In genomic region chr1:179550753-179551682, GRCh38 we compare ENCODE assay signal across 10 cellular contexts. TPM values are rescaled to one million over a fixed set of nuclear protein-coding genes. Genes with fewer than 3 reads are reported as not detected.
DNase-seq lines count a peak whose midpoint lies in the region; ATAC-seq, FAIRE-seq and TF ChIP-seq lines count a peak whose summit lies in the region.
"Had no signal": no experiment of that assay in that cellular context is flagged by ENCODE, and none has a peak within 500 bp of the region (broad histone marks: within the 10 kb centered on the region; RNA-seq: fewer than 3 reads in every experiment).

No MANE protein-coding gene starts in this region.

- H3K27me3 ChIP-seq in foreskin keratinocyte = no peaks in the 10 kb centered on the region
- no peaks in the 10 kb centered on the region for H3K27me3 ChIP-seq in CD4-positive, alpha-beta memory T cell (ENCODE audit: insufficient read depth, low read length)

- H3K4me1 ChIP-seq in foreskin keratinocyte = no peaks in the 10 kb centered on the region
- no peaks in the 10 kb centered on the region for H3K4me1 ChIP-seq in CD4-positive, alpha-beta memory T cell (ENCODE audit: insufficient read depth, low read length)

- WGBS in lower leg skin, 2 donors = 38 to 41% methylated on average over 9 of the region's 9 CpGs

- H3K27ac ChIP-seq in RWPE1 = no peak overlapping the region
- H3K27ac ChIP-seq in foreskin keratinocyte = no peak overlapping the region
- H3K27ac ChIP-seq in CD4-positive, alpha-beta memory T cell (ENCODE audit: low read depth, low read length) = no peak overlapping the region

- H3K9me3 Mint-ChIP-seq in CD4-positive, alpha-beta memory T cell = peaks cover 0 to 4% (median 0%) of the 10 kb centered on the region in 8 donors
- no peaks in the 10 kb centered on the region for H3K9me3 Mint-ChIP-seq in activated CD4-positive, alpha-beta memory T cell treated with anti-CD3 and anti-CD28 coated beads for 36 hours
- H3K9me3 Mint-ChIP-seq: activated T-helper 17 cell treated with anti-CD3 and anti-CD28 coated beads, Interleukin-2, amount 50 U/mL, for 72 hours had no signal

- intact Hi-C loops in CD4-positive, alpha-beta memory T cell (cut with micrococcal nuclease) = no loop called here
- intact Hi-C loops in activated CD4-positive, alpha-beta memory T cell treated with anti-CD3 and anti-CD28 coated beads for 36 hours (cut with micrococcal nuclease) = no loop called here
- intact Hi-C loops in lower leg skin (cut with DNase I; ENCODE audit: low total_unique reads) = no loop called here

- peak; percentile 56 for ATAC-seq in HG02870 (IDR thresholded peaks at IDR 0.05; ENCODE audit: unreplicated experiment)
- ATAC-seq in foreskin keratinocyte = peak; percentile 89
- ATAC-seq: activated T-helper 17 cell treated with anti-CD3 and anti-CD28 coated beads, Interleukin-2, amount 50 U/mL, for 72 hours had no signal

- TF ChIP-seq POLR2A in lower leg skin (IDR thresholded peaks at IDR 0.05) = no peak

- H3K27ac Mint-ChIP-seq in CD4-positive, alpha-beta memory T cell = no peak overlapping the region
- no peak overlapping the region for H3K27ac Mint-ChIP-seq in activated CD4-positive, alpha-beta memory T cell treated with anti-CD3 and anti-CD28 coated beads for 36 hours
- H3K27ac Mint-ChIP-seq: activated T-helper 17 cell treated with anti-CD3 and anti-CD28 coated beads, Interleukin-2, amount 50 U/mL, for 72 hours had no signal

- H3K36me3 ChIP-seq in CD4-positive, alpha-beta memory T cell (ENCODE audit: insufficient read depth, low read length) = no peaks in the 10 kb centered on the region

- peaks cover 0 to 2% of the 10 kb centered on the region in 2 donors for H3K27me3 Mint-ChIP-seq in CD4-positive, alpha-beta memory T cell
- H3K27me3 Mint-ChIP-seq in activated CD4-positive, alpha-beta memory T cell treated with anti-CD3 and anti-CD28 coated beads for 36 hours = no peaks in the 10 kb centered on the region

- no peaks in the 10 kb centered on the region for H3K4me1 Mint-ChIP-seq in CD4-positive, alpha-beta memory T cell
- no peaks in the 10 kb centered on the region for H3K4me1 Mint-ChIP-seq in activated CD4-positive, alpha-beta memory T cell treated with anti-CD3 and anti-CD28 coated beads for 36 hours (ENCODE audit: low read depth)
- H3K4me1 Mint-ChIP-seq: activated T-helper 17 cell treated with anti-CD3 and anti-CD28 coated beads, Interleukin-2, amount 50 U/mL, for 72 hours had no signal

- CTCF ChIA-PET in RWPE1 (lab: Yijun Ruan, JAX) = interaction anchor here (0.6 kb wide), 1 partner anchor 10 kb away, joined by 5 read pairs; no protein-coding TSS in a partner anchor
- CTCF ChIA-PET in CD4-positive, alpha-beta memory T cell (lab: Charles Lee; ENCODE audit: partially characterized antibody) = interaction anchor here (0.5 kb wide), 1 partner anchor 59 kb away, joined by 3 read pairs; no protein-coding TSS in a partner anchor
- CTCF ChIA-PET in activated CD4-positive, alpha-beta memory T cell treated with anti-CD3 and anti-CD28 coated beads for 36 hours (lab: Charles Lee) = no interaction called here

- H3K4me3 ChIP-seq in CD4-positive, alpha-beta memory T cell (ENCODE audit: low read length in 2 of 2) = no peak overlapping the region
- H3K4me3 ChIP-seq in lower leg skin (ENCODE audit: low read depth, poor library complexity, severe bottlenecking) = no peak overlapping the region

- no peaks in the 10 kb centered on the region for H3K36me3 Mint-ChIP-seq in CD4-positive, alpha-beta memory T cell
- H3K36me3 Mint-ChIP-seq in activated CD4-positive, alpha-beta memory T cell treated with anti-CD3 and anti-CD28 coated beads for 36 hours = no peaks in the 10 kb centered on the region

- TF ChIP-seq CTCF in RWPE1 (conservative IDR thresholded peaks at IDR 0.05; ENCODE audit: low read depth) (no peak), foreskin keratinocyte (conservative IDR thresholded peaks at IDR 0.05) (no peak), lower leg skin (IDR thresholded peaks at IDR 0.05) (no peak)

- POLR2A ChIA-PET in RWPE1 (lab: Yijun Ruan, JAX; ENCODE audit: low non-redundant PET) = no interaction called here
- POLR2A ChIA-PET in CD4-positive, alpha-beta memory T cell (lab: Charles Lee; ENCODE audit: partially characterized antibody) = no interaction called here
- POLR2A ChIA-PET in activated CD4-positive, alpha-beta memory T cell treated with anti-CD3 and anti-CD28 coated beads for 36 hours (lab: Charles Lee) = no interaction called here

- no peak for FAIRE-seq in frontal cortex (lab: Jason Lieb, UNC)
- FAIRE-seq: small intestine had no signal

- H3K4me3 Mint-ChIP-seq in CD4-positive, alpha-beta memory T cell = no peak overlapping the region
- H3K4me3 Mint-ChIP-seq in activated CD4-positive, alpha-beta memory T cell treated with anti-CD3 and anti-CD28 coated beads for 36 hours = no peak overlapping the region
- H3K4me3 Mint-ChIP-seq: activated T-helper 17 cell treated with anti-CD3 and anti-CD28 coated beads, Interleukin-2, amount 50 U/mL, for 72 hours had no signal

- no peaks in the 10 kb centered on the region for H3K9me3 ChIP-seq in CD4-positive, alpha-beta memory T cell (ENCODE audit: control insufficient read depth in 1 of 2, low read length in 2 of 2)

- peak; percentile 88 for DNase-seq in EH (ENCODE audit: low read depth)
- peak; percentile 41 for DNase-seq in RWPE1 (ENCODE audit: low spot score)
- DNase-seq in foreskin keratinocyte = peak; percentile 55 to 74
- DNase-seq in CD4-positive, alpha-beta memory T cell = no peak
- DNase-seq in activated CD4-positive, alpha-beta memory T cell treated with anti-CD3 and anti-CD28 coated beads for 36 hours = no peak
- DNase-seq in frontal cortex (ENCODE audit: low spot score in 2 of 2) = no peak
- DNase-seq in lower leg skin (ENCODE audit: low spot score in 2 of 2) = no peak
- DNase-seq: small intestine had no signal

RNA-seq across cellular contexts. Expression of gene NPHS2, which starts 24.7 kb away (rescaled TPM):
- total RNA-seq in foreskin keratinocyte = not detected in 2 replicates
- polyA plus RNA-seq in foreskin keratinocyte = not detected in 2 replicates
- total RNA-seq in CD4-positive, alpha-beta memory T cell = not detected
- polyA plus RNA-seq in CD4-positive, alpha-beta memory T cell = not detected
- total RNA-seq in activated CD4-positive, alpha-beta memory T cell treated with anti-CD3 and anti-CD28 coated beads for 36 hours = not detected
- not detected for total RNA-seq in frontal cortex
- not detected for total RNA-seq in lower leg skin
- total RNA-seq: activated T-helper 17 cell treated with anti-CD3 and anti-CD28 coated beads, Interleukin-2, amount 50 U/mL, for 72 hours had no signal

RNA-seq across cellular contexts. Expression of gene TDRD5, which starts 40.6 kb away (rescaled TPM):
- total RNA-seq in foreskin keratinocyte (not detected in 2 replicates), frontal cortex (2.9 TPM), lower leg skin (under 1 TPM; 0.34 to 0.78 (median 0.61) TPM)
- polyA plus RNA-seq in foreskin keratinocyte = not detected in 2 replicates
- not detected for total RNA-seq in CD4-positive, alpha-beta memory T cell
- polyA plus RNA-seq in CD4-positive, alpha-beta memory T cell = not detected
- not detected for total RNA-seq in activated CD4-positive, alpha-beta memory T cell treated with anti-CD3 and anti-CD28 coated beads for 36 hours
- total RNA-seq: activated T-helper 17 cell treated with anti-CD3 and anti-CD28 coated beads, Interleukin-2, amount 50 U/mL, for 72 hours had no signal

Comparison
In these comparisons a context has a peak if more than half of its experiments do, and no peak if none do; other contexts are left out.
1. DNase-seq: peak in EH (single experiment), RWPE1 (single experiment) and foreskin keratinocyte (2 of 2); none in CD4-positive, alpha-beta memory T cell (0 of 5), activated CD4-positive, alpha-beta memory T cell treated with anti-CD3 and anti-CD28 coated beads for 36 hours (single experiment), frontal cortex (0 of 2) and lower leg skin (0 of 2).